In the genomic region with DNA sequence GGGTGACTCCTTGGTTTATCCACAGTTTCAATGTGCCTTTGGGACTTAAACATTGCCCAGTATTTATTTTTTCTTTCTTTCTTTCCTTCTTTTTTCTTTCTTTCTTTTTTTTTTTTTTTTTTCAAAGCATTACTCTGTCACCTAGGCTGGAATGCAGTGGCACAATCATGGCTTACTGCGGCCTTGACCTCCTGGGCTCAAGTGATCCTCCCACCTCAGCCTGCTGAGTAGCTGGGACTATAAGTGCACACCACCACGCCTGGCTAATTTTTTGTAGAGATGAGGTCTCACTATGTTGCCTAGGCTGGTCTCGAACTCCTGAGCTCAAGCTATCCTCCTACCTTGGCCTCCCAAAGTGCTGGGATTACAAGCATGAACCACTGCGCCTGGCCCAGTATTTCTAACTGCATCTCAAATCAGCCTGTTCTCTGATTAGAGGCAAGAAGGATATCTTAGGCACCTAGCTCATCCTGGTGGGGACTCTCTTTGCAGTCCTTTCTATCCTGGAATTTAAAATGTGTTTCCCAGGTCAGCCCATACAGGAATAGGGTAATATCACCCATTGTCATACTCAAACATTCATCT, we compare ENCODE assay signal across 6 cellular contexts. TPM values are rescaled to one million over a fixed set of nuclear protein-coding genes. Genes with fewer than 3 reads are reported as not detected.
DNase-seq lines count a peak whose midpoint lies in the region; TF ChIP-seq lines count a peak whose summit lies in the region.
"Not testable (repeated sequence)": the region's sequence is repeated elsewhere in the genome, so short reads cannot be mapped to it uniquely, and the experiment has no call there.
"Had no signal": no experiment of that assay in that cellular context is flagged by ENCODE, and none has a peak within 500 bp of the region (broad histone marks: within the 10 kb centered on the region; RNA-seq: fewer than 3 reads in every experiment).

No MANE protein-coding gene starts in this region.

- H3K4me1 Mint-ChIP-seq in MCF 10A (ENCODE audit: insufficient read depth, unreplicated experiment) (peaks cover 18% of the 10 kb centered on the region), nephron progenitor cell (peaks cover 48% of the 10 kb centered on the region)

- not testable (repeated sequence) for H2AFZ ChIP-seq in mesenchymal stem cell (ENCODE audit: low read depth, low read length); neuronal stem cell (ENCODE audit: low read length)

- not testable (repeated sequence) for H3K4me3 Mint-ChIP-seq in MCF 10A (ENCODE audit: unreplicated experiment); nephron progenitor cell

- H3K4me3 ChIP-seq in mesenchymal stem cell (ENCODE audit: insufficient read depth in 1 of 2, low read depth in 1 of 2, low read length in 2 of 2); neuronal stem cell (ENCODE audit: low read length in 2 of 2): not testable (repeated sequence)

- BruUV-seq in MCF 10A (replicated peaks; lab: Mats Ljungman, UMichigan): not testable (repeated sequence)

- WGBS in mesenchymal stem cell: 100% methylated on average over 3 of the region's 4 CpGs
- WGBS in neuronal stem cell (ENCODE audit: extremely low coverage in 2 of 2, insufficient read length in 2 of 2, insufficient replicate concordance in 1 of 2), 2 donors: no CpG with 5 or more reads among the region's 4 CpGs

- not testable (repeated sequence) for H4K8ac ChIP-seq in mesenchymal stem cell (ENCODE audit: low read length); neuronal stem cell (ENCODE audit: low read depth, low read length)

- H3K14ac ChIP-seq in mesenchymal stem cell (ENCODE audit: low read length in 2 of 2); neuronal stem cell (ENCODE audit: low read length): not testable (repeated sequence)

- not testable (repeated sequence) for H3K4me2 ChIP-seq in mesenchymal stem cell (ENCODE audit: low read length, poor library complexity, severe bottlenecking); neuronal stem cell (ENCODE audit: insufficient read depth, low read length, poor library complexity, severe bottlenecking)

- not testable (repeated sequence) for H3K4me1 ChIP-seq in mesenchymal stem cell (ENCODE audit: control insufficient read depth, insufficient read depth, low read depth, low read length)
- H3K4me1 ChIP-seq in neuronal stem cell (ENCODE audit: control insufficient read depth in 2 of 2, insufficient read depth in 1 of 2, low read depth in 1 of 2, low read length in 2 of 2): peaks cover 13 to 14% of the 10 kb centered on the region in 2 donors

- not testable (repeated sequence) for H2BK120ac ChIP-seq in mesenchymal stem cell (ENCODE audit: low read depth, low read length); neuronal stem cell (ENCODE audit: low read depth, low read length)

- H4K91ac ChIP-seq in mesenchymal stem cell (ENCODE audit: low read length); neuronal stem cell (ENCODE audit: low read depth, low read length, poor library complexity): not testable (repeated sequence)

- not testable (repeated sequence) for H3K79me1 ChIP-seq in mesenchymal stem cell (replicated peaks; ENCODE audit: low read length, poor library complexity, severe bottlenecking); neuronal stem cell (ENCODE audit: low read depth, low read length)

- not testable (repeated sequence) for TF ChIP-seq CTCF in MCF 10A (IDR thresholded peaks at IDR 0.05; ENCODE audit: unreplicated experiment); nephron progenitor cell (IDR thresholded peaks at IDR 0.05)

- peak overlapping the region; percentile 49 for H2AK5ac ChIP-seq in mesenchymal stem cell (ENCODE audit: low read length, severe bottlenecking)
- not testable (repeated sequence) for H2AK5ac ChIP-seq in neuronal stem cell (ENCODE audit: low read depth, low read length)

- POLR2A ChIA-PET in MCF 10A (lab: Yijun Ruan, JAX): interaction anchor here (0.7 to 5.6 kb wide), 5 partner anchors 8 to 56 kb away, joined by 3 to 43 read pairs (median 27); a partner anchor contains a TSS

- CTCF ChIA-PET in MCF 10A (lab: Yijun Ruan, JAX): interaction anchor here (0.6 to 0.7 kb wide), 2 partner anchors 8 to 1919 kb away, joined by 3 to 4 read pairs; no protein-coding TSS in a partner anchor

- intact Hi-C loops in MCF 10A (cut with micrococcal nuclease): not testable (repeated sequence)

- H2BK12ac ChIP-seq in mesenchymal stem cell (ENCODE audit: low read length in 2 of 2): peak overlapping the region in 1 of 2 experiments; percentile 75
- not testable (repeated sequence) for H2BK12ac ChIP-seq in neuronal stem cell (ENCODE audit: low read length)

- not testable (repeated sequence) for H3K4ac ChIP-seq in mesenchymal stem cell (ENCODE audit: low read depth in 1 of 2, low read length in 2 of 2); neuronal stem cell (ENCODE audit: low read length)

- not testable (repeated sequence) for H3K9me3 Mint-ChIP-seq in MCF 10A (ENCODE audit: unreplicated experiment); nephron progenitor cell

- not testable (repeated sequence) for H3K9me3 ChIP-seq in mesenchymal stem cell (ENCODE audit: control insufficient read depth, low read length); neuronal stem cell (replicated peaks in 1 of 2; ENCODE audit: control insufficient read depth in 2 of 2, insufficient read depth in 1 of 2, low read depth in 1 of 2, low read length in 2 of 2)

- H3K18ac ChIP-seq in mesenchymal stem cell (ENCODE audit: low read depth in 1 of 2, low read length in 2 of 2): peak overlapping the region in 1 of 2 experiments; percentile 15
- not testable (repeated sequence) for H3K18ac ChIP-seq in neuronal stem cell (ENCODE audit: low read length)

- not testable (repeated sequence) for H3K9ac ChIP-seq in mesenchymal stem cell (ENCODE audit: low read length); neuronal stem cell (ENCODE audit: low read depth, low read length, poor library complexity)

- not testable (repeated sequence) for H3K27ac ChIP-seq in mesenchymal stem cell (ENCODE audit: low read length, poor library complexity, severe bottlenecking)
- H3K27ac ChIP-seq in neuronal stem cell (replicated peaks; ENCODE audit: low read length): peak overlapping the region; percentile 48

- H3K27ac Mint-ChIP-seq in MCF 10A (ENCODE audit: low read depth, unreplicated experiment) (peak overlapping the region; percentile 90), nephron progenitor cell (peak overlapping the region; percentile 87)

- H3K36me3 ChIP-seq in mesenchymal stem cell (ENCODE audit: control insufficient read depth in 1 of 2, insufficient read depth in 2 of 2, low read depth in 1 of 2, low read length in 2 of 2); neuronal stem cell (replicated peaks in 1 of 2; ENCODE audit: control insufficient read depth in 2 of 2, insufficient read depth in 2 of 2, low read length in 2 of 2): not testable (repeated sequence)

- not testable (repeated sequence) for H3K23ac ChIP-seq in mesenchymal stem cell (ENCODE audit: low read length in 2 of 2); neuronal stem cell (ENCODE audit: low read depth, low read length, poor library complexity)

- not testable (repeated sequence) for H2BK15ac ChIP-seq in mesenchymal stem cell (ENCODE audit: low read depth, poor library complexity, severe bottlenecking); neuronal stem cell (ENCODE audit: low read length)

- not testable (repeated sequence) for H3K27me3 ChIP-seq in mesenchymal stem cell (ENCODE audit: control insufficient read depth in 1 of 2, insufficient read depth in 1 of 2, low read length in 2 of 2); neuronal stem cell (ENCODE audit: control insufficient read depth in 3 of 3, insufficient read depth in 3 of 3, low read depth in 1 of 3, low read length in 3 of 3)

- H2BK5ac ChIP-seq in mesenchymal stem cell (ENCODE audit: low read depth, low read length, poor library complexity, severe bottlenecking); neuronal stem cell (ENCODE audit: low read length): not testable (repeated sequence)

- H3K36me3 Mint-ChIP-seq in MCF 10A (ENCODE audit: insufficient read depth, unreplicated experiment) (peaks cover 18% of the 10 kb centered on the region), nephron progenitor cell (ENCODE audit: low read depth) (peaks cover 33% of the 10 kb centered on the region)

- not testable (repeated sequence) for H3K27me3 Mint-ChIP-seq in MCF 10A (ENCODE audit: insufficient read depth, unreplicated experiment); nephron progenitor cell (ENCODE audit: low read depth, poor library complexity)

- DNase-seq in MCF 10A (ENCODE audit: unreplicated experiment); mesenchymal stem cell; nephron progenitor cell; neuronal stem cell (ENCODE audit: low spot score): not testable (repeated sequence)
- DNase-seq in islet precursor cell: peak; percentile 26

RNA-seq across cellular contexts. Expression of a gene that starts 56.2 kb away (rescaled TPM):
- 62.5 and 88.0 TPM in 2 replicates for total RNA-seq in MCF 10A (2022)
- polyA plus RNA-seq in mesenchymal stem cell (2013, experiment 1 of 2): 13.2 TPM
- 12.6 TPM for polyA plus RNA-seq in mesenchymal stem cell (2013, experiment 2 of 2)
- 64.8 TPM for polyA plus RNA-seq in neuronal stem cell (2013, experiment 1 of 2)
- 65.6 TPM for polyA plus RNA-seq in neuronal stem cell (2013, experiment 2 of 2)
- total RNA-seq: G401 had no signal
